8 cellular contexts compared by ENCODE assay signal in genomic region chr12:88298761-88299242, GRCh38.
A peak's percentile ranks its signal among the peaks of the same experiment; 100 is the strongest.
DNase-seq lines count a peak whose midpoint lies in the region; ATAC-seq and TF ChIP-seq lines count a peak whose summit lies in the region.

No MANE protein-coding gene starts in this region.

- peaks cover 1 to 8% of the 10 kb centered on the region in 2 donors for H3K9me3 Mint-ChIP-seq in stimulated activated naive B cell treated with anti-CD40 and anti-IgM and Interleukin-4, amounts not matched to agents 10 μg/mL and 1 μg/mL and 100 μg/mL, for 72 hours

- H3K27me3 Mint-ChIP-seq in stimulated activated naive B cell treated with anti-CD40 and anti-IgM and Interleukin-4, amounts not matched to agents 10 μg/mL and 1 μg/mL and 100 μg/mL, for 72 hours = no peaks in the 10 kb centered on the region

- no peak overlapping the region for H3K4me3 ChIP-seq in astrocyte of the cerebellum (ENCODE audit: low read depth, low read length)

- DNase-seq in activated T-cell treated with anti-CD3 and anti-CD28 coated beads for 48 hours (ENCODE audit: low read depth) = peak; percentile 6
- no peak for DNase-seq in activated T-cell treated with anti-CD3 and anti-CD28 coated beads, Interleukin-2, amount 50 U/mL, for 1 hour
- DNase-seq in astrocyte of the cerebellum (ENCODE audit: low read depth) = peak; percentile 89
- DNase-seq in stimulated activated naive B cell treated with anti-CD40 and anti-IgM and Interleukin-4, amounts not matched to agents 10 μg/mL and 1 μg/mL and 100 μg/mL, for 72 hours = no peak
- no peak for DNase-seq in cerebellar nuclear complex (lab: John Stamatoyannopoulos, UW)
- DNase-seq in NCI-H526 treated with DMSO at 0.1 percent for 48 hours (lab: John Stamatoyannopoulos, UW) = no peak
- no peak for DNase-seq in NCI-H2227 treated with DMSO at 0.1 percent for 48 hours (lab: John Stamatoyannopoulos, UW)

- H3K4me3 Mint-ChIP-seq in stimulated activated naive B cell treated with anti-CD40 and anti-IgM and Interleukin-4, amounts not matched to agents 10 μg/mL and 1 μg/mL and 100 μg/mL, for 72 hours = no peak overlapping the region

- in situ Hi-C loops in astrocyte of the cerebellum (cut with HindIII; ENCODE audit: low sequenced_read_pairs) = no loop called here

- H3K27ac Mint-ChIP-seq in stimulated activated naive B cell treated with anti-CD40 and anti-IgM and Interleukin-4, amounts not matched to agents 10 μg/mL and 1 μg/mL and 100 μg/mL, for 72 hours = peak overlapping the region; percentile 22

- H3K4me1 Mint-ChIP-seq in stimulated activated naive B cell treated with anti-CD40 and anti-IgM and Interleukin-4, amounts not matched to agents 10 μg/mL and 1 μg/mL and 100 μg/mL, for 72 hours = no peaks in the 10 kb centered on the region

- H3K36me3 Mint-ChIP-seq in stimulated activated naive B cell treated with anti-CD40 and anti-IgM and Interleukin-4, amounts not matched to agents 10 μg/mL and 1 μg/mL and 100 μg/mL, for 72 hours = no peaks in the 10 kb centered on the region

- no peak for TF ChIP-seq CTCF in astrocyte of the cerebellum (IDR thresholded peaks at IDR 0.05; ENCODE audit: low read depth, low read length, missing control alignments)

- ATAC-seq in HG03469 (IDR thresholded peaks at IDR 0.05; ENCODE audit: unreplicated experiment) = peak; percentile 22
- peak; percentile 26 to 47 for ATAC-seq in stimulated activated naive B cell treated with anti-CD40 and anti-IgM and Interleukin-4, amounts not matched to agents 10 μg/mL and 1 μg/mL and 100 μg/mL, for 72 hours (replicated peaks)

Comparison
In these comparisons a context has a peak if more than half of its experiments do, and no peak if none do; other contexts are left out.
1. DNase-seq: peak in activated T-cell treated with anti-CD3 and anti-CD28 coated beads for 48 hours (single experiment) and astrocyte of the cerebellum (single experiment); none in activated T-cell treated with anti-CD3 and anti-CD28 coated beads, Interleukin-2, amount 50 U/mL, for 1 hour (single experiment), stimulated activated naive B cell treated with anti-CD40 and anti-IgM and Interleukin-4, amounts not matched to agents 10 μg/mL and 1 μg/mL and 100 μg/mL, for 72 hours (single experiment), cerebellar nuclear complex (0 of 2), NCI-H526 treated with DMSO at 0.1 percent for 48 hours (single experiment) and NCI-H2227 treated with DMSO at 0.1 percent for 48 hours (single experiment).